ENCODE assay signal across 18 cellular contexts in genomic region chr11:57599381-57599780, GRCh38. TPM values are rescaled to one million over a fixed set of nuclear protein-coding genes. Genes with fewer than 3 reads are reported as not detected.
DNase-seq lines count a peak whose midpoint lies in the region; ATAC-seq and TF ChIP-seq lines count a peak whose summit lies in the region.
"Had no signal": no experiment of that assay in that cellular context is flagged by ENCODE, and none has a peak within 500 bp of the region (broad histone marks: within the 10 kb centered on the region; RNA-seq: fewer than 3 reads in every experiment).

No MANE protein-coding gene starts in this region.

- peaks cover 17% of the 10 kb centered on the region; the same call in 1 of the 2 replicates for H3F3A ChIP-seq in GM23338 (replicated peaks; ENCODE audit: low read depth)

- H3K4me1 Mint-ChIP-seq in GM23338: peaks cover 35% of the 10 kb centered on the region
- peaks cover 2 to 5% (median 4%) of the 10 kb centered on the region in 4 donors for H3K4me1 Mint-ChIP-seq in naive thymus-derived CD8-positive, alpha-beta T cell

- DNase-seq in GM23338 (ENCODE audit: low spot score): no peak
- DNase-seq in cardiac fibroblast (ENCODE audit: low read depth in 2 of 2): peak in 1 of 2 donors; percentile 13
- DNase-seq in left lung: no peak
- no peak for DNase-seq in gastrocnemius medialis
- no peak for DNase-seq in RKO (ENCODE audit: low spot score)
- no peak for DNase-seq in NCI-H524 treated with DMSO at 0.1 percent for 48 hours (lab: John Stamatoyannopoulos, UW)
- DNase-seq in Ammon's horn (ENCODE audit: low spot score): no peak
- DNase-seq in naive thymus-derived CD8-positive, alpha-beta T cell: no peak
- DNase-seq: activated naive CD4-positive, alpha-beta T cell treated with anti-CD3 and anti-CD28 coated beads, Interleukin-2, amount 10 ng/mL, durations not matched to agents 7 days and 5 days; colonic mucosa; NCI-H1092; NCI-H446 treated with DMSO at 0.1 percent for 48 hours; pancreas; Peyer's patch had no signal

- H3K36me3 ChIP-seq in GM23338 (ENCODE audit: insufficient read depth) (no peaks in the 10 kb centered on the region), left lung (peaks cover 0 to 10% of the 10 kb centered on the region in 2 donors), gastrocnemius medialis (no peaks in the 10 kb centered on the region)
- H3K36me3 ChIP-seq: colonic mucosa, pancreas, Peyer's patch had no signal

- H3K9me3 ChIP-seq in left lung (no peaks in the 10 kb centered on the region), gastrocnemius medialis (no peaks in the 10 kb centered on the region)
- H3K9me3 ChIP-seq: colonic mucosa, pancreas, Peyer's patch had no signal

- H3K4me3 Mint-ChIP-seq in GM23338: peak overlapping the region; percentile 81
- no peak overlapping the region for H3K4me3 Mint-ChIP-seq in naive thymus-derived CD8-positive, alpha-beta T cell
- H3K4me3 Mint-ChIP-seq: activated naive CD4-positive, alpha-beta T cell treated with anti-CD3 and anti-CD28 coated beads, Interleukin-2, amount 10 ng/mL, durations not matched to agents 7 days and 5 days; T-helper 2 cell treated with Interferon-gamma antibody and Interleukin-4, amounts not matched to agents 5 μg/mL and 100 μg/mL, for 36 hours had no signal

- H4K20me1 ChIP-seq in GM23338 (replicated peaks; ENCODE audit: insufficient read depth): no peaks in the 10 kb centered on the region

- peak overlapping the region; percentile 93 for H3K4me2 ChIP-seq in GM23338

- H3K79me2 ChIP-seq in GM23338 (replicated peaks; ENCODE audit: insufficient read depth): 0 out of 2 replicates have a peak, but pooled peaks cover 3% of the 10 kb centered on the region

- intact Hi-C loops in left lung (cut with DNase I): no loop called here
- intact Hi-C loops in gastrocnemius medialis (cut with DNase I; ENCODE audit: low total_unique reads): loop anchor here (2.0 kb wide), 1 partner anchor 37 kb away; no protein-coding TSS in a partner anchor

- TF ChIP-seq CTCF in GM23338 (conservative IDR thresholded peaks at IDR 0.05; ENCODE audit: low read depth in 2 of 2) (no peak), cardiac fibroblast (IDR thresholded peaks at IDR 0.05; ENCODE audit: low read depth, low read length) (no peak), left lung (IDR thresholded peaks at IDR 0.05) (no peak), gastrocnemius medialis (IDR thresholded peaks at IDR 0.05 in 4 of 5, conservative IDR thresholded peaks at IDR 0.05 in 1 of 5) (no peak)

- H3K27ac Mint-ChIP-seq in GM23338: no peak overlapping the region
- H3K27ac Mint-ChIP-seq in naive thymus-derived CD8-positive, alpha-beta T cell: no peak overlapping the region
- H3K27ac Mint-ChIP-seq: activated naive CD4-positive, alpha-beta T cell treated with anti-CD3 and anti-CD28 coated beads, Interleukin-2, amount 10 ng/mL, durations not matched to agents 7 days and 5 days; T-helper 2 cell treated with Interferon-gamma antibody and Interleukin-4, amounts not matched to agents 5 μg/mL and 100 μg/mL, for 36 hours had no signal

- POLR2A ChIA-PET in naive thymus-derived CD8-positive, alpha-beta T cell (lab: Charles Lee): interaction anchor here (0.7 kb wide), 1 partner anchor 201 kb away, joined by 3 read pairs; no protein-coding TSS in a partner anchor

- peak overlapping the region; percentile 64 for H3K4me3 ChIP-seq in GM23338
- H3K4me3 ChIP-seq in cardiac fibroblast (replicated peaks in 1 of 2; ENCODE audit: low read depth in 2 of 2, low read length in 2 of 2): peak overlapping the region; percentile 61 to 66
- H3K4me3 ChIP-seq in left lung: peak overlapping the region in 1 of 2 donors; percentile 56
- H3K4me3 ChIP-seq in gastrocnemius medialis: peak overlapping the region; percentile 51 to 64 (median 60)

- TF ChIP-seq POLR2A in gastrocnemius medialis (IDR thresholded peaks at IDR 0.05): no peak

- peaks cover 18% of the 10 kb centered on the region for H3K27me3 Mint-ChIP-seq in GM23338 (ENCODE audit: insufficient read depth, low read depth, poor library complexity)
- peaks cover 16 to 38% (median 26%) of the 10 kb centered on the region in 5 donors for H3K27me3 Mint-ChIP-seq in naive thymus-derived CD8-positive, alpha-beta T cell

- in situ Hi-C loops in gastrocnemius medialis (cut with MboI; ENCODE audit: low sequenced_read_pairs in 4 of 4): no loop called here

- ATAC-seq in GM23338 (no peak), left lung (no peak), gastrocnemius medialis (no peak)
- ATAC-seq in naive thymus-derived CD8-positive, alpha-beta T cell: no peak

- H3K36me3 Mint-ChIP-seq in GM23338 (ENCODE audit: low read depth): peaks cover 29% of the 10 kb centered on the region
- no peaks in the 10 kb centered on the region for H3K36me3 Mint-ChIP-seq in naive thymus-derived CD8-positive, alpha-beta T cell
- H3K36me3 Mint-ChIP-seq: activated naive CD4-positive, alpha-beta T cell treated with anti-CD3 and anti-CD28 coated beads, Interleukin-2, amount 10 ng/mL, durations not matched to agents 7 days and 5 days had no signal

- H3K9me2 ChIP-seq in GM23338 (ENCODE audit: insufficient read depth): no peaks in the 10 kb centered on the region

- H3K4me1 ChIP-seq in GM23338 (ENCODE audit: insufficient read depth): peaks cover 11% of the 10 kb centered on the region
- H3K4me1 ChIP-seq in left lung: peaks cover 9 to 21% of the 10 kb centered on the region in 2 donors
- H3K4me1 ChIP-seq in gastrocnemius medialis: peaks cover 0 to 7% of the 10 kb centered on the region in 2 donors
- H3K4me1 ChIP-seq: colonic mucosa, pancreas, Peyer's patch had no signal

- H2AFZ ChIP-seq in GM23338: no peak overlapping the region

- H3K27ac ChIP-seq in GM23338 (ENCODE audit: low read depth): 0 out of 2 replicates have a peak overlapping the region, but pooled peaks have one; percentile 39
- H3K27ac ChIP-seq in left lung: peak overlapping the region; percentile 69 to 72
- H3K27ac ChIP-seq in gastrocnemius medialis: peak overlapping the region; percentile 76 to 90 (median 84)
- H3K27ac ChIP-seq: C4-2B, colonic mucosa had no signal

- H3K9me3 Mint-ChIP-seq in GM23338: no peaks in the 10 kb centered on the region
- H3K9me3 Mint-ChIP-seq in naive thymus-derived CD8-positive, alpha-beta T cell: peaks cover 0 to 2% (median 0%) of the 10 kb centered on the region in 9 donors
- H3K9me3 Mint-ChIP-seq: activated naive CD4-positive, alpha-beta T cell treated with anti-CD3 and anti-CD28 coated beads, Interleukin-2, amount 10 ng/mL, durations not matched to agents 7 days and 5 days; T-helper 2 cell treated with Interferon-gamma antibody and Interleukin-4, amounts not matched to agents 5 μg/mL and 100 μg/mL, for 36 hours had no signal

- H3K27me3 ChIP-seq in GM23338 (ENCODE audit: insufficient read depth) (no peaks in the 10 kb centered on the region), left lung (no peaks in the 10 kb centered on the region), gastrocnemius medialis (peaks cover 4 to 16% (median 6%) of the 10 kb centered on the region in 3 donors)
- H3K27me3 ChIP-seq: colonic mucosa, pancreas, Peyer's patch had no signal

TF ChIP-seq in GM23338, 12 proteins besides CTCF, POLR2A, EP300 and RAD21 (continues in another document):
- TF ChIP-seq ZNF331 (CRISPR knock-in tag; IDR thresholded peaks at IDR 0.05; ENCODE audit: low read depth) (no peak), EZH2 (IDR thresholded peaks at IDR 0.05; ENCODE audit: low read depth, unreplicated experiment) (no peak), CREB1 (CRISPR knock-in tag; IDR thresholded peaks at IDR 0.05; ENCODE audit: low read depth) (no peak)

RNA-seq across cellular contexts. Expression of gene SERPING1, which starts 1.9 kb away (rescaled TPM):
- 40.8 and 42.3 TPM in 2 replicates for total RNA-seq in GM23338 (2014; rRNA removed; shearing (Covaris generic))
- polyA plus RNA-seq in GM23338 (2016; fragmentation: Nextera tagmentation; extraction: Ambion mirVana): 49.8 and 54.7 TPM in 2 replicates
- total RNA-seq in left lung (100 to 1,000 TPM; 195 to 329 TPM), gastrocnemius medialis (100 to 1,000 TPM in 3 of 4 donors, 10 to 100 TPM in 1; 90.0 to 171 (median 106) TPM)
- not detected for total RNA-seq in naive thymus-derived CD8-positive, alpha-beta T cell
- polyA plus RNA-seq in naive thymus-derived CD8-positive, alpha-beta T cell: not detected
- total RNA-seq: activated CD8-positive, alpha-beta memory T cell treated with anti-CD3 and anti-CD28 coated beads for 36 hours; HT1080 had no signal

RNA-seq across cellular contexts. Expression of gene UBE2L6, which starts 31.9 kb away (rescaled TPM):
- 42.2 and 52.0 TPM in 2 replicates for total RNA-seq in GM23338 (2014; rRNA removed; shearing (Covaris generic))
- 46.0 and 46.5 TPM in 2 replicates for polyA plus RNA-seq in GM23338 (2016; fragmentation: Nextera tagmentation; extraction: Ambion mirVana)
- total RNA-seq in left lung (100 to 1,000 TPM in 1 of 2 donors, 10 to 100 TPM in 1; 97.1 to 109 TPM), gastrocnemius medialis (1 to 10 TPM; 5.5 to 9.0 (median 6.7) TPM)
- 10 to 100 TPM; 61.8 to 66.5 TPM for total RNA-seq in naive thymus-derived CD8-positive, alpha-beta T cell
- 100 to 1,000 TPM; 218 to 246 (median 239) TPM for polyA plus RNA-seq in naive thymus-derived CD8-positive, alpha-beta T cell

RNA-seq across cellular contexts. Expression of gene YPEL4, which starts 50.3 kb away (rescaled TPM):
- total RNA-seq in GM23338 (2014; rRNA removed; shearing (Covaris generic)): 0.82 TPM in 1 of 2 replicates, not detected in the other
- 1.1 and 1.2 TPM in 2 replicates for polyA plus RNA-seq in GM23338 (2016; fragmentation: Nextera tagmentation; extraction: Ambion mirVana)
- total RNA-seq in left lung (1 to 10 TPM; 1.2 to 2.3 TPM), gastrocnemius medialis (under 1 TPM; 0.31 to 0.68 (median 0.49) TPM)
- total RNA-seq in naive thymus-derived CD8-positive, alpha-beta T cell: 10 to 100 TPM; 12.9 to 14.6 TPM
- polyA plus RNA-seq in naive thymus-derived CD8-positive, alpha-beta T cell: under 1 TPM in 1 of 3 donors, not detected in 2; 0.27 TPM
- total RNA-seq: activated CD8-positive, alpha-beta memory T cell treated with anti-CD3 and anti-CD28 coated beads for 36 hours had no signal

RNA-seq across cellular contexts. Expression of gene CLP1, which starts 58.2 kb away (rescaled TPM):
- total RNA-seq in GM23338 (2014; rRNA removed; shearing (Covaris generic)): 25.2 and 25.4 TPM in 2 replicates
- 14.4 and 16.8 TPM in 2 replicates for polyA plus RNA-seq in GM23338 (2016; fragmentation: Nextera tagmentation; extraction: Ambion mirVana)
- total RNA-seq in left lung (10 to 100 TPM; 10.1 to 13.1 TPM), gastrocnemius medialis (10 to 100 TPM; 10.6 to 15.3 (median 11.2) TPM)
- total RNA-seq in naive thymus-derived CD8-positive, alpha-beta T cell: 10 to 100 TPM; 13.5 TPM
- 10 to 100 TPM in 1 of 3 donors, 1 to 10 TPM in 2; 7.9 to 13.4 (median 9.4) TPM for polyA plus RNA-seq in naive thymus-derived CD8-positive, alpha-beta T cell

Comparison
In these comparisons a context has a peak if more than half of its experiments do, and no peak if none do; other contexts are left out.
1. RNA of gene SERPING1, which starts 1.9 kb away (total RNA-seq): 195 to 329 TPM in left lung, 90.0 to 171 TPM in gastrocnemius medialis and 40.8 to 42.3 TPM in GM23338; not detected in naive thymus-derived CD8-positive, alpha-beta T cell; every median in the first group is over 10 times any median in the second.
2. Peak in every context shown above with its lines, with median percentiles within 50 percentile points of each other: H3K27ac ChIP-seq.